In the genomic region with DNA sequence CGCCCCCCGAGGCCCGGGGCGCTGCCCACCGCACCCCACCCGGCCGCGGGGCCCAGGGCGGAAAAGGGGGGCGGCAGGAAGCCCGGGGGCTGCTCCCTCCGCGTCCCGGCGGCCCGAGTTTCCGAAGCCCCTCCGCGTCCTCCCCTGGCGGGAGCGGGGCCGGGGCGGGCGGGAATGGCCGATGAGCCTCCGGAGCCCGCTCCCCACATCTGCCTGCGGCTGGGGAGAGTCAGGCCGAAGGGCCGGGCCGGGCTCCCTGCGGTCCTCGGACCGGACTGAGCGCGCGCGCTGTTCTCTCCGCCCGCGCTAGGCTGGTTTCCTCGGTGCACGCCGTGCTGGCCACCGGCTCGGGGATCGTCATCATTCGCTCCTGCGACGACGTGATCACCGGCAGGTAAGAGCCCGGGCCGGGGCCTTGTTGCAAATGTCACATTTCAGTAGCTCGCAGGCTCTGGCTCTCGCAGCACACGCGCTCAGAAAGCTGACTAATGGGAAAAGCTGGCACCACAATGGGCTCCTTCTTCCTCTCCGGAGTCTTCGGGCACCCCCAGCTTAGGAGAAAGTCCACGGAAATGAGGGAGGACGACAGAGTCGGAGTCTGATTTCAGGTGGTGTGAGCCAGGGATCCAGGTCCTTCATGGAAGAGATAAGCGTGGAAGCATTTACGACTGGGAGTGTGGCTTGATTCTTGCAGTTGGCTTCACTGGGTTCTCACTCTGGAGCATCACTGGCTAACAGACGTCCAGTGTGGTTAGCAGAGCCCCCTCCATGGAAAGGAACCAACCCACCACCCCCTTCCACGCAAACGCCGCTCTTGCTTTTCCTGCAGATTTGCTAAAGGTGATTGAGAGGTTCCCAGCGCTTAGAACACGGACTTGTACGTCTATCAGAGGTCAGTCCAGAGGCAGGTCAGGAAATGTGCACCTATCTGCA, we compare ENCODE assay signal across 2 cellular contexts.
TF ChIP-seq lines count a peak whose summit lies in the region.

No MANE protein-coding gene starts in this region.

TF ChIP-seq in WTC11, 78 proteins besides CTCF, POLR2A, EP300 and RAD21:
- TF ChIP-seq, protein P1, sequence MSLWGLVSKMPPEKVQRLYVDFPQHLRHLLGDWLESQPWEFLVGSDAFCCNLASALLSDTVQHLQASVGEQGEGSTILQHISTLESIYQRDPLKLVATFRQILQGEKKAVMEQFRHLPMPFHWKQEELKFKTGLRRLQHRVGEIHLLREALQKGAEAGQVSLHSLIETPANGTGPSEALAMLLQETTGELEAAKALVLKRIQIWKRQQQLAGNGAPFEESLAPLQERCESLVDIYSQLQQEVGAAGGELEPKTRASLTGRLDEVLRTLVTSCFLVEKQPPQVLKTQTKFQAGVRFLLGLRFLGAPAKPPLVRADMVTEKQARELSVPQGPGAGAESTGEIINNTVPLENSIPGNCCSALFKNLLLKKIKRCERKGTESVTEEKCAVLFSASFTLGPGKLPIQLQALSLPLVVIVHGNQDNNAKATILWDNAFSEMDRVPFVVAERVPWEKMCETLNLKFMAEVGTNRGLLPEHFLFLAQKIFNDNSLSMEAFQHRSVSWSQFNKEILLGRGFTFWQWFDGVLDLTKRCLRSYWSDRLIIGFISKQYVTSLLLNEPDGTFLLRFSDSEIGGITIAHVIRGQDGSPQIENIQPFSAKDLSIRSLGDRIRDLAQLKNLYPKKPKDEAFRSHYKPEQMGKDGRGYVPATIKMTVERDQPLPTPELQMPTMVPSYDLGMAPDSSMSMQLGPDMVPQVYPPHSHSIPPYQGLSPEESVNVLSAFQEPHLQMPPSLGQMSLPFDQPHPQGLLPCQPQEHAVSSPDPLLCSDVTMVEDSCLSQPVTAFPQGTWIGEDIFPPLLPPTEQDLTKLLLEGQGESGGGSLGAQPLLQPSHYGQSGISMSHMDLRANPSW (CRISPR knock-in tag; conservative IDR thresholded peaks at IDR 0.05; ENCODE audit: low read depth), result no peak
- TF ChIP-seq, protein P2, sequence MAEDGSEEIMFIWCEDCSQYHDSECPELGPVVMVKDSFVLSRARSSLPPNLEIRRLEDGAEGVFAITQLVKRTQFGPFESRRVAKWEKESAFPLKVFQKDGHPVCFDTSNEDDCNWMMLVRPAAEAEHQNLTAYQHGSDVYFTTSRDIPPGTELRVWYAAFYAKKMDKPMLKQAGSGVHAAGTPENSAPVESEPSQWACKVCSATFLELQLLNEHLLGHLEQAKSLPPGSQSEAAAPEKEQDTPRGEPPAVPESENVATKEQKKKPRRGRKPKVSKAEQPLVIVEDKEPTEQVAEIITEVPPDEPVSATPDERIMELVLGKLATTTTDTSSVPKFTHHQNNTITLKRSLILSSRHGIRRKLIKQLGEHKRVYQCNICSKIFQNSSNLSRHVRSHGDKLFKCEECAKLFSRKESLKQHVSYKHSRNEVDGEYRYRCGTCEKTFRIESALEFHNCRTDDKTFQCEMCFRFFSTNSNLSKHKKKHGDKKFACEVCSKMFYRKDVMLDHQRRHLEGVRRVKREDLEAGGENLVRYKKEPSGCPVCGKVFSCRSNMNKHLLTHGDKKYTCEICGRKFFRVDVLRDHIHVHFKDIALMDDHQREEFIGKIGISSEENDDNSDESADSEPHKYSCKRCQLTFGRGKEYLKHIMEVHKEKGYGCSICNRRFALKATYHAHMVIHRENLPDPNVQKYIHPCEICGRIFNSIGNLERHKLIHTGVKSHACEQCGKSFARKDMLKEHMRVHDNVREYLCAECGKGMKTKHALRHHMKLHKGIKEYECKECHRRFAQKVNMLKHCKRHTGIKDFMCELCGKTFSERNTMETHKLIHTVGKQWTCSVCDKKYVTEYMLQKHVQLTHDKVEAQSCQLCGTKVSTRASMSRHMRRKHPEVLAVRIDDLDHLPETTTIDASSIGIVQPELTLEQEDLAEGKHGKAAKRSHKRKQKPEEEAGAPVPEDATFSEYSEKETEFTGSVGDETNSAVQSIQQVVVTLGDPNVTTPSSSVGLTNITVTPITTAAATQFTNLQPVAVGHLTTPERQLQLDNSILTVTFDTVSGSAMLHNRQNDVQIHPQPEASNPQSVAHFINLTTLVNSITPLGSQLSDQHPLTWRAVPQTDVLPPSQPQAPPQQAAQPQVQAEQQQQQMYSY (CRISPR knock-in tag; IDR thresholded peaks at IDR 0.05), result peak; percentile 38
- TF ChIP-seq, protein P3, sequence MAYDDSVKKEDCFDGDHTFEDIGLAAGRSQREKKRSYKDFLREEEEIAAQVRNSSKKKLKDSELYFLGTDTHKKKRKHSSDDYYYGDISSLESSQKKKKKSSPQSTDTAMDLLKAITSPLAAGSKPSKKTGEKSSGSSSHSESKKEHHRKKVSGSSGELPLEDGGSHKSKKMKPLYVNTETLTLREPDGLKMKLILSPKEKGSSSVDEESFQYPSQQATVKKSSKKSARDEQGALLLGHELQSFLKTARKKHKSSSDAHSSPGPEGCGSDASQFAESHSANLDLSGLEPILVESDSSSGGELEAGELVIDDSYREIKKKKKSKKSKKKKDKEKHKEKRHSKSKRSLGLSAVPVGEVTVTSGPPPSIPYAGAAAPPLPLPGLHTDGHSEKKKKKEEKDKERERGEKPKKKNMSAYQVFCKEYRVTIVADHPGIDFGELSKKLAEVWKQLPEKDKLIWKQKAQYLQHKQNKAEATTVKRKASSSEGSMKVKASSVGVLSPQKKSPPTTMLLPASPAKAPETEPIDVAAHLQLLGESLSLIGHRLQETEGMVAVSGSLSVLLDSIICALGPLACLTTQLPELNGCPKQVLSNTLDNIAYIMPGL (CRISPR knock-in tag; IDR thresholded peaks at IDR 0.05), result peak; percentile 44; the same call in 1 of the 2 replicates
- TF ChIP-seq HMGA2 (CRISPR knock-in tag; IDR thresholded peaks at IDR 0.05) (no peak), MYBL2 (CRISPR knock-in tag; IDR thresholded peaks at IDR 0.05) (0 out of 2 replicates have a peak, but pooled peaks have one; percentile 42), ZNF121 (CRISPR knock-in tag; IDR thresholded peaks at IDR 0.05) (no peak)
- TF ChIP-seq, protein P4, sequence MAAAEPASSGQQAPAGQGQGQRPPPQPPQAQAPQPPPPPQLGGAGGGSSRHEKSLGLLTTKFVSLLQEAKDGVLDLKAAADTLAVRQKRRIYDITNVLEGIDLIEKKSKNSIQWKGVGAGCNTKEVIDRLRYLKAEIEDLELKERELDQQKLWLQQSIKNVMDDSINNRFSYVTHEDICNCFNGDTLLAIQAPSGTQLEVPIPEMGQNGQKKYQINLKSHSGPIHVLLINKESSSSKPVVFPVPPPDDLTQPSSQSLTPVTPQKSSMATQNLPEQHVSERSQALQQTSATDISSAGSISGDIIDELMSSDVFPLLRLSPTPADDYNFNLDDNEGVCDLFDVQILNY (CRISPR knock-in tag; IDR thresholded peaks at IDR 0.05), result peak; percentile 40; the same call in 1 of the 2 replicates
- TF ChIP-seq, protein P5, sequence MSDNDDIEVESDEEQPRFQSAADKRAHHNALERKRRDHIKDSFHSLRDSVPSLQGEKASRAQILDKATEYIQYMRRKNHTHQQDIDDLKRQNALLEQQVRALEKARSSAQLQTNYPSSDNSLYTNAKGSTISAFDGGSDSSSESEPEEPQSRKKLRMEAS (CRISPR knock-in tag; IDR thresholded peaks at IDR 0.05), result peak; percentile 39; the same call in 1 of the 2 replicates
TF ChIP-seq in WTC11: peak in this region for 5.

TF ChIP-seq in H1, 55 proteins besides CTCF, POLR2A, EP300 and RAD21:
- TF ChIP-seq TAF7 (optimal IDR thresholded peaks at IDR 0.05; ENCODE audit: borderline replicate concordance, low read depth, low read length) (peak; percentile 27), KDM4A (IDR thresholded peaks at IDR 0.05; ENCODE audit: low read depth, low read length, severe bottlenecking) (peak; percentile 33), RBBP5 (IDR thresholded peaks at IDR 0.05; ENCODE audit: borderline replicate concordance, low read depth, low read length) (peak; percentile 36; the same call in 1 of the 2 replicates), NANOG (IDR thresholded peaks at IDR 0.05; ENCODE audit: insufficient read depth, low read depth, low read length, poor library complexity, severe bottlenecking) (no peak), SIN3A (conservative IDR thresholded peaks at IDR 0.05 in 1 of 2, IDR thresholded peaks at IDR 0.05 in 1 of 2; ENCODE audit: low read depth in 1 of 2, low read length in 2 of 2) (0 out of 4 replicates have a peak, but pooled peaks of 1 of the 2 experiments have one; percentile 54), HDAC6 (IDR thresholded peaks at IDR 0.05; ENCODE audit: low read depth, low read length) (no peak)
